9 cellular contexts compared by ENCODE assay signal in genomic region chr1:94713472-94714141, GRCh38.
A peak's percentile ranks its signal among the peaks of the same experiment; 100 is the strongest.
DNase-seq lines count a peak whose midpoint lies in the region; ATAC-seq, FAIRE-seq and TF ChIP-seq lines count a peak whose summit lies in the region.
"Had no signal": no experiment of that assay in that cellular context is flagged by ENCODE, and none has a peak within 500 bp of the region (broad histone marks: within the 10 kb centered on the region; RNA-seq: fewer than 3 reads in every experiment).

No MANE protein-coding gene starts in this region.

- no peaks in the 10 kb centered on the region for H3K36me3 ChIP-seq in bronchial epithelial cell (ENCODE audit: control insufficient read depth, insufficient read depth, low read length)

- peaks cover 2% of the 10 kb centered on the region; the same call in 1 of the 2 replicates for H3K27me3 Mint-ChIP-seq in HFFc6 (ENCODE audit: insufficient read depth)
- H3K27me3 Mint-ChIP-seq: activated B cell treated with CpG ODN at 0.5 μM for 24 hours had no signal

- H3K27me3 ChIP-seq in bronchial epithelial cell (ENCODE audit: control insufficient read depth, insufficient read depth, low read length): no peaks in the 10 kb centered on the region

- peak overlapping the region; percentile 3; the same call in 1 of the 2 replicates for H3K4me3 Mint-ChIP-seq in HFFc6
- H3K4me3 Mint-ChIP-seq: activated B cell treated with CpG ODN at 0.5 μM for 24 hours had no signal

- intact Hi-C loops in lower leg skin (cut with DNase I; ENCODE audit: low total_unique reads): no loop called here

- WGBS in lower leg skin, 2 donors: 17 to 23% methylated on average over 7 of the region's 7 CpGs

- TF ChIP-seq POLR2A in GM12892 (IDR thresholded peaks at IDR 0.05; ENCODE audit: low read depth, low read length): no peak
- no peak for TF ChIP-seq POLR2A in lower leg skin (IDR thresholded peaks at IDR 0.05)

- DNase-seq in GM12892 (ENCODE audit: insufficient read length) (no peak), HFFc6 (peak; percentile 94), MV-4-11 (lab: John Stamatoyannopoulos, UW) (peak; percentile 99), bronchial epithelial cell (ENCODE audit: low read depth) (peak; percentile 98), lower leg skin (ENCODE audit: low spot score in 2 of 2) (peak; percentile 96 to 98), NCI-H1105 treated with DMSO at 0.1 percent for 48 hours (lab: John Stamatoyannopoulos, UW) (no peak)
- DNase-seq in central memory CD4-positive, alpha-beta T cell: no peak
- DNase-seq: activated B cell treated with CpG ODN at 0.5 μM for 24 hours had no signal

- H3K36me3 Mint-ChIP-seq in HFFc6 (ENCODE audit: low read depth): peaks cover 5% of the 10 kb centered on the region; the same call in 1 of the 2 replicates

- H3K4me3 ChIP-seq in bronchial epithelial cell (ENCODE audit: low read depth, low read length) (no peak overlapping the region), lower leg skin (ENCODE audit: low read depth, poor library complexity, severe bottlenecking) (no peak overlapping the region)

- H3K27ac Mint-ChIP-seq in HFFc6: peak overlapping the region; percentile 86
- H3K27ac Mint-ChIP-seq: activated B cell treated with CpG ODN at 0.5 μM for 24 hours had no signal

- TF ChIP-seq CTCF in HFFc6 (IDR thresholded peaks at IDR 0.05) (no peak), bronchial epithelial cell (IDR thresholded peaks at IDR 0.05; ENCODE audit: insufficient read depth, low read length, severe bottlenecking) (no peak), lower leg skin (IDR thresholded peaks at IDR 0.05) (no peak)

- no peaks in the 10 kb centered on the region for H3K9me3 Mint-ChIP-seq in HFFc6
- H3K9me3 Mint-ChIP-seq: activated B cell treated with CpG ODN at 0.5 μM for 24 hours had no signal

- FAIRE-seq in GM12892 (lab: Jason Lieb, UNC) (peak; percentile 9), bronchial epithelial cell (lab: Jason Lieb, UNC) (no peak)

- peaks cover 63% of the 10 kb centered on the region for H3K4me1 Mint-ChIP-seq in HFFc6 (ENCODE audit: low read depth)

- ATAC-seq in GM18858 (IDR thresholded peaks at IDR 0.05; ENCODE audit: unreplicated experiment): no peak

Comparison
In these comparisons a context has a peak if more than half of its experiments do, and no peak if none do; other contexts are left out.
1. DNase-seq: peak in HFFc6 (single experiment), MV-4-11 (single experiment), bronchial epithelial cell (single experiment) and lower leg skin (2 of 2); none in GM12892 (single experiment), central memory CD4-positive, alpha-beta T cell (single experiment) and NCI-H1105 treated with DMSO at 0.1 percent for 48 hours (single experiment).